24 cellular contexts compared by ENCODE assay signal in genomic region chr17:37513711-37514110, GRCh38.
"Had no signal": no experiment of that assay in that cellular context is flagged by ENCODE, and none has a peak within 500 bp of the region (broad histone marks: within the 10 kb centered on the region; RNA-seq: fewer than 3 reads in every experiment).

No MANE protein-coding gene starts in this region.

- FAIRE-seq: RCC 7860 had no signal

- H3K27ac Mint-ChIP-seq: activated B cell treated with CpG ODN at 0.5 μM for 24 hours; activated CD4-positive, alpha-beta memory T cell treated with anti-CD3 and anti-CD28 coated beads for 36 hours; activated CD4-positive, alpha-beta T cell treated with anti-CD3 and anti-CD28 coated beads, Interleukin-2, amount 10 ng/mL, durations not matched to agents 7 days and 5 days; activated naive CD4-positive, alpha-beta T cell treated with anti-CD3 and anti-CD28 coated beads, Interleukin-2, amount 50 U/mL, for 24 hours; activated naive CD8-positive, alpha-beta T cell treated with anti-CD3 and anti-CD28 coated beads, Interleukin-2, amount 50 U/mL, for 24 hours; activated T-helper 1 cell treated with anti-CD3 and anti-CD28 coated beads, Interleukin-12 subunit alpha, Interleukin-12 subunit beta, Interleukin-2, Interleukin-4 antibody, amounts not matched to agents 30 ng/mL and 10 ng/mL and 1 ng/mL, durations not matched to agents 14 hours and 24 hours and 36 hours; T-helper 1 cell treated with Interleukin-12 subunit alpha and Interleukin-12 subunit beta and Interleukin-4 antibody, amounts not matched to agents 30 μg/mL and 1 μg/mL, for 36 hours had no signal

- H3K9ac ChIP-seq: KMS-11 had no signal

- DNase-seq: activated B cell treated with CpG ODN at 0.5 μM for 24 hours; activated CD4-positive, alpha-beta memory T cell treated with anti-CD3 and anti-CD28 coated beads for 36 hours; activated CD4-positive, alpha-beta T cell treated with anti-CD3 and anti-CD28 coated beads, Interleukin-2, amount 10 ng/mL, durations not matched to agents 7 days and 5 days; activated CD8-positive, alpha-beta memory T cell treated with anti-CD3 and anti-CD28 coated beads for 24 hours; activated effector memory CD4-positive, alpha-beta T cell treated with Interleukin-2 at 50 U/mL for 16 hours; activated naive CD4-positive, alpha-beta T cell; activated naive CD8-positive, alpha-beta T cell treated with anti-CD3 and anti-CD28 coated beads, Interleukin-2, amount 50 U/mL, for 24 hours; amniotic stem cell; body of pancreas; cerebellar nuclear complex; NCI-H1092 treated with DMSO at 0.1 percent for 48 hours; NCI-H1436; NCI-H1694 treated with DMSO at 0.1 percent for 48 hours; NCI-H2029 treated with DMSO at 0.1 percent for 48 hours; NCI-H510A treated with DMSO at 0.1 percent for 48 hours; NCI-H748 treated with DMSO at 0.1 percent for 48 hours; PC-3; SHP77 treated with DMSO at 0.1 percent for 48 hours had no signal

- H3K4me3 ChIP-seq: ascending aorta, body of pancreas had no signal

- H3K4me1 ChIP-seq: ascending aorta, body of pancreas had no signal

- H3K27ac ChIP-seq: ascending aorta, KMS-11 had no signal

- H3K27me3 ChIP-seq: ascending aorta, body of pancreas had no signal

- H3K4me2 ChIP-seq: KMS-11 had no signal

- H3K9me3 Mint-ChIP-seq: activated B cell treated with CpG ODN at 0.5 μM for 24 hours; activated CD4-positive, alpha-beta memory T cell treated with anti-CD3 and anti-CD28 coated beads for 36 hours; activated CD4-positive, alpha-beta T cell treated with anti-CD3 and anti-CD28 coated beads, Interleukin-2, amount 10 ng/mL, durations not matched to agents 7 days and 5 days; activated naive CD4-positive, alpha-beta T cell treated with anti-CD3 and anti-CD28 coated beads, Interleukin-2, amount 50 U/mL, for 24 hours; activated naive CD8-positive, alpha-beta T cell treated with anti-CD3 and anti-CD28 coated beads, Interleukin-2, amount 50 U/mL, for 24 hours; activated T-helper 1 cell treated with anti-CD3 and anti-CD28 coated beads, Interleukin-12 subunit alpha, Interleukin-12 subunit beta, Interleukin-2, Interleukin-4 antibody, amounts not matched to agents 30 ng/mL and 10 ng/mL and 1 ng/mL, durations not matched to agents 14 hours and 24 hours and 36 hours; T-helper 1 cell treated with Interleukin-12 subunit alpha and Interleukin-12 subunit beta and Interleukin-4 antibody, amounts not matched to agents 30 μg/mL and 1 μg/mL, for 36 hours had no signal

- ATAC-seq: activated naive CD8-positive, alpha-beta T cell treated with anti-CD3 and anti-CD28 coated beads, Interleukin-2, amount 50 U/mL, for 24 hours; body of pancreas; PC-3 had no signal

- H3K9me3 ChIP-seq: ascending aorta, body of pancreas had no signal
